1 cellular context compared by ENCODE assay signal in genomic region chr17:38613981-38614779, GRCh38.
TF ChIP-seq lines count a peak whose summit lies in the region.

No MANE protein-coding gene starts in this region.

TF ChIP-seq in HepG2, 621 proteins besides CTCF, POLR2A, EP300 and RAD21 (continued from another document and continues in another):
- TF ChIP-seq ZNF142 (CRISPR knock-in tag; IDR thresholded peaks at IDR 0.05) (0 out of 2 replicates have a peak, but pooled peaks have one; percentile 47), SMAD9 (CRISPR knock-in tag; IDR thresholded peaks at IDR 0.05) (no peak), BCL3 (CRISPR knock-in tag; IDR thresholded peaks at IDR 0.05) (0 out of 2 replicates have a peak, but pooled peaks have one; percentile 25), NFRKB (IDR thresholded peaks at IDR 0.05) (no peak), NR0B2 (CRISPR knock-in tag; IDR thresholded peaks at IDR 0.05) (no peak), RERE (CRISPR knock-in tag; IDR thresholded peaks at IDR 0.05; ENCODE audit: low read depth) (peak; percentile 94), XRCC5 (optimal IDR thresholded peaks at IDR 0.05; ENCODE audit: low read length) (peak; percentile 80), NFE2L2 (IDR thresholded peaks at IDR 0.05; ENCODE audit: low read length) (no peak), MAFG (CRISPR knock-in tag; IDR thresholded peaks at IDR 0.05) (no peak), RFXAP (CRISPR knock-in tag; IDR thresholded peaks at IDR 0.05; ENCODE audit: borderline replicate concordance) (peak; percentile 94), ZNF75D (CRISPR knock-in tag; IDR thresholded peaks at IDR 0.05; ENCODE audit: borderline replicate concordance) (no peak), TSC22D2 (CRISPR knock-in tag; IDR thresholded peaks at IDR 0.05; ENCODE audit: borderline replicate concordance) (peak; percentile 83; the same call in 1 of the 2 replicates), GTF3A (CRISPR knock-in tag; conservative IDR thresholded peaks at IDR 0.05) (no peak; the same call in 1 of the 2 replicates), PRDM15 (CRISPR knock-in tag; IDR thresholded peaks at IDR 0.05) (peak; percentile 79; the same call in 1 of the 2 replicates), ZNF777 (CRISPR knock-in tag; IDR thresholded peaks at IDR 0.05) (no peak; the same call in 1 of the 2 replicates), FOSL1 (CRISPR knock-in tag; IDR thresholded peaks at IDR 0.05; ENCODE audit: borderline replicate concordance) (no peak), ZNF781 (CRISPR knock-in tag; IDR thresholded peaks at IDR 0.05; ENCODE audit: borderline replicate concordance, not compliant biosample characterization) (peak; percentile 94), PTBP1 (IDR thresholded peaks at IDR 0.05; ENCODE audit: low read depth, low read length, poor library complexity, severe bottlenecking) (no peak), PITX1 (CRISPR knock-in tag; IDR thresholded peaks at IDR 0.05) (peak; percentile 100), ZMAT5 (CRISPR knock-in tag; IDR thresholded peaks at IDR 0.05; ENCODE audit: borderline replicate concordance, low read depth) (no peak), ZNF317 (CRISPR knock-in tag; IDR thresholded peaks at IDR 0.05) (peak; percentile 84; the same call in 1 of the 2 replicates), ZBTB40 (IDR thresholded peaks at IDR 0.05) (peak; percentile 33; the same call in 1 of the 2 replicates), ZBTB40 (CRISPR knock-in tag; IDR thresholded peaks at IDR 0.05) (peak; percentile 84; the same call in 1 of the 2 replicates), CBFB (CRISPR knock-in tag; IDR thresholded peaks at IDR 0.05) (peak; percentile 90; the same call in 1 of the 2 replicates), ZNF775 (CRISPR knock-in tag; IDR thresholded peaks at IDR 0.05; ENCODE audit: borderline replicate concordance) (no peak), ZFP36 (IDR thresholded peaks at IDR 0.05; ENCODE audit: borderline replicate concordance, low read depth, low read length, partially characterized antibody) (no peak)
